Comparison of ENCODE assay signal across 24 cellular contexts in the genomic region with DNA sequence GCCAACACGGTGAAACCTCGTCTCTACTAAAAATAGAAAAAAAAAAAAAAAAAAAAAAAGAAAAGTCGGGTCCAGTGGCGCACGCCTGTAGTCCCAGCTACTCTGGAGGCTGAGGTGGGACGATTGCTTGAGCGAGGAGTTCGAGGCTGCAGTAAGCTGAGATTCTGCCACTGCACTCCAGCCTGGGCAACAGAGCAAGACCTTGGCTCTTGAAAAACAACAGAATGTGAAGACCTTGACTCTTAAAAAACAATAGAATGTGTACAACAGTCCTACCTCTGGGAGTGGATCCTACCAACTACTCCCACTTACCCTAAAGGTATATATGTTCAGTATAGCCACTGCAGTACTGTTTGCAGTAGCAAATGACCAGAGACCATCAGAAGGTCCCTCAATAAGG. TPM values are rescaled to one million over a fixed set of nuclear protein-coding genes. Genes with fewer than 3 reads are reported as not detected.
DNase-seq lines count a peak whose midpoint lies in the region; ATAC-seq lines count a peak whose summit lies in the region.
"Had no signal": no experiment of that assay in that cellular context is flagged by ENCODE, and none has a peak within 500 bp of the region (broad histone marks: within the 10 kb centered on the region; RNA-seq: fewer than 3 reads in every experiment).

No MANE protein-coding gene starts in this region.

- H3K27me3 ChIP-seq in mesendoderm (ENCODE audit: insufficient read depth, low read length, poor library complexity): no peaks in the 10 kb centered on the region
- H3K27me3 ChIP-seq: BE2C; BLaER1 treated with 17β-estradiol and CSF1 and Interleukin-3, amounts not matched to agents 10 nM and 100 nM had no signal

- no peaks in the 10 kb centered on the region for H3K9me3 Mint-ChIP-seq in activated CD4-positive, alpha-beta T cell treated with anti-CD3 and anti-CD28 coated beads, Interleukin-2, amount 10 ng/mL, durations not matched to agents 7 days and 5 days
- H3K9me3 Mint-ChIP-seq in activated naive CD8-positive, alpha-beta T cell (ENCODE audit: low read depth): no peaks in the 10 kb centered on the region
- no peaks in the 10 kb centered on the region for H3K9me3 Mint-ChIP-seq in activated naive CD8-positive, alpha-beta T cell treated with anti-CD3 and anti-CD28 coated beads for 36 hours
- H3K9me3 Mint-ChIP-seq: CD14-positive monocyte; CD4-positive, alpha-beta T cell; CD8-positive, alpha-beta memory T cell; GM23338; H9 had no signal

- no peak overlapping the region for H3K4me3 Mint-ChIP-seq in activated CD4-positive, alpha-beta T cell treated with anti-CD3 and anti-CD28 coated beads, Interleukin-2, amount 10 ng/mL, durations not matched to agents 7 days and 5 days
- H3K4me3 Mint-ChIP-seq in activated naive CD8-positive, alpha-beta T cell: no peak overlapping the region
- H3K4me3 Mint-ChIP-seq in activated naive CD8-positive, alpha-beta T cell treated with anti-CD3 and anti-CD28 coated beads for 36 hours: no peak overlapping the region
- no peak overlapping the region for H3K4me3 Mint-ChIP-seq in T-helper 17 cell
- H3K4me3 Mint-ChIP-seq: CD14-positive monocyte; CD4-positive, alpha-beta T cell; CD8-positive, alpha-beta memory T cell; GM23338; H9 had no signal

- H3K36me3 Mint-ChIP-seq in activated CD4-positive, alpha-beta T cell treated with anti-CD3 and anti-CD28 coated beads, Interleukin-2, amount 10 ng/mL, durations not matched to agents 7 days and 5 days (ENCODE audit: low read depth): peaks cover 12% of the 10 kb centered on the region
- peaks cover 9% of the 10 kb centered on the region for H3K36me3 Mint-ChIP-seq in activated naive CD8-positive, alpha-beta T cell
- H3K36me3 Mint-ChIP-seq in activated naive CD8-positive, alpha-beta T cell treated with anti-CD3 and anti-CD28 coated beads for 36 hours: peaks cover 38% of the 10 kb centered on the region
- H3K36me3 Mint-ChIP-seq in T-helper 17 cell (ENCODE audit: low read depth): no peaks in the 10 kb centered on the region

- H2BK120ac ChIP-seq in mesendoderm (ENCODE audit: low read depth, low read length): no peak overlapping the region

- no peaks in the 10 kb centered on the region for H3K4me1 ChIP-seq in mesendoderm (ENCODE audit: control insufficient read depth, low read depth, low read length)

- H3K27ac Mint-ChIP-seq in activated CD4-positive, alpha-beta T cell treated with anti-CD3 and anti-CD28 coated beads, Interleukin-2, amount 10 ng/mL, durations not matched to agents 7 days and 5 days: peak overlapping the region; percentile 13
- H3K27ac Mint-ChIP-seq in activated naive CD8-positive, alpha-beta T cell: peak overlapping the region; percentile 12
- H3K27ac Mint-ChIP-seq in activated naive CD8-positive, alpha-beta T cell treated with anti-CD3 and anti-CD28 coated beads for 36 hours: no peak overlapping the region
- H3K27ac Mint-ChIP-seq in T-helper 17 cell: peak overlapping the region; percentile 37
- H3K27ac Mint-ChIP-seq: CD4-positive, alpha-beta T cell; GM23338; H9 had no signal

- no peak overlapping the region for H2BK15ac ChIP-seq in mesendoderm (replicated peaks; ENCODE audit: low read depth)

- H4K5ac ChIP-seq in mesendoderm (ENCODE audit: low read length): no peak overlapping the region

- no peak overlapping the region for H3K56ac ChIP-seq in mesendoderm (ENCODE audit: low read length)

- DNase-seq in activated CD4-positive, alpha-beta T cell treated with anti-CD3 and anti-CD28 coated beads, Interleukin-2, amount 10 ng/mL, durations not matched to agents 7 days and 5 days: no peak
- DNase-seq in activated CD4-positive, alpha-beta T cell treated with anti-CD3 and anti-CD28 coated beads for 48 hours: no peak
- no peak for DNase-seq in activated naive CD8-positive, alpha-beta T cell treated with anti-CD3 and anti-CD28 coated beads for 36 hours
- DNase-seq in T-helper 17 cell (no peak), mesendoderm (no peak)
- DNase-seq: 8988T; ACHN; AML-193; BE2C; CD4-positive, alpha-beta T cell; CD8-positive, alpha-beta memory T cell; DMS 273 treated with DMSO at 0.1 percent for 48 hours; DMS79; EL; GDM1; H9 had no signal

- no peak overlapping the region for H2BK5ac ChIP-seq in mesendoderm (ENCODE audit: low read length)

- ATAC-seq in T-helper 17 cell (no peak), GM18907 (IDR thresholded peaks at IDR 0.05; ENCODE audit: unreplicated experiment) (no peak)
- ATAC-seq: A549, GM12878, GM23338, HCT116 had no signal

- H3K23ac ChIP-seq in mesendoderm (ENCODE audit: low read length): no peak overlapping the region

- no peak overlapping the region for H3K18ac ChIP-seq in mesendoderm (ENCODE audit: low read length)

- no peaks in the 10 kb centered on the region for H3K36me3 ChIP-seq in mesendoderm (ENCODE audit: control insufficient read depth, insufficient read depth, low read length)
- H3K36me3 ChIP-seq: BE2C had no signal

- H3K27me3 Mint-ChIP-seq in activated CD4-positive, alpha-beta T cell treated with anti-CD3 and anti-CD28 coated beads, Interleukin-2, amount 10 ng/mL, durations not matched to agents 7 days and 5 days: no peaks in the 10 kb centered on the region
- H3K27me3 Mint-ChIP-seq in activated naive CD8-positive, alpha-beta T cell: no peaks in the 10 kb centered on the region
- H3K27me3 Mint-ChIP-seq in activated naive CD8-positive, alpha-beta T cell treated with anti-CD3 and anti-CD28 coated beads for 36 hours: no peaks in the 10 kb centered on the region
- no peaks in the 10 kb centered on the region for H3K27me3 Mint-ChIP-seq in T-helper 17 cell
- H3K27me3 Mint-ChIP-seq: CD4-positive, alpha-beta T cell; CD8-positive, alpha-beta memory T cell had no signal

- no peak overlapping the region for H3K9ac ChIP-seq in mesendoderm (ENCODE audit: low read length)
- H3K9ac ChIP-seq: BLaER1 treated with 17β-estradiol and CSF1 and Interleukin-3, amounts not matched to agents 10 nM and 100 nM had no signal

- POLR2A ChIA-PET in activated CD4-positive, alpha-beta T cell treated with anti-CD3 and anti-CD28 coated beads, Interleukin-2, amount 10 ng/mL, durations not matched to agents 7 days and 5 days (lab: Charles Lee): no interaction called here

- no peaks in the 10 kb centered on the region for H3K9me3 ChIP-seq in T-helper 17 cell (ENCODE audit: control insufficient read depth, low read length, poor library complexity, severe bottlenecking)
- H3K9me3 ChIP-seq: A549, BE2C had no signal

- H4K8ac ChIP-seq in mesendoderm (ENCODE audit: low read depth, low read length): peak overlapping the region; percentile 28

- no peak overlapping the region for H3K4me2 ChIP-seq in mesendoderm (ENCODE audit: low read length)
- H3K4me2 ChIP-seq: A549; BLaER1 treated with 17β-estradiol and CSF1 and Interleukin-3, amounts not matched to agents 10 nM and 100 nM; GM23338 had no signal

- no peaks in the 10 kb centered on the region for H3K79me2 ChIP-seq in mesendoderm (ENCODE audit: control insufficient read depth, insufficient read depth, low read length)

- CTCF ChIA-PET in activated CD4-positive, alpha-beta T cell treated with anti-CD3 and anti-CD28 coated beads, Interleukin-2, amount 10 ng/mL, durations not matched to agents 7 days and 5 days (lab: Charles Lee): interaction anchor here (0.6 to 0.9 kb wide), 3 partner anchors 9 to 506 kb away, joined by 3 to 6 read pairs (median 3); no protein-coding TSS in a partner anchor

- no peak overlapping the region for H3K4ac ChIP-seq in mesendoderm (ENCODE audit: low read depth, low read length)

- no peak overlapping the region for H2AK5ac ChIP-seq in mesendoderm (ENCODE audit: low read length)

- no CpG with 5 or more reads among the region's 8 CpGs for WGBS in mesendoderm (ENCODE audit: extremely low coverage, insufficient coverage, low lambda C conversion rate)

- peaks cover 6% of the 10 kb centered on the region for H3K4me1 Mint-ChIP-seq in activated CD4-positive, alpha-beta T cell treated with anti-CD3 and anti-CD28 coated beads, Interleukin-2, amount 10 ng/mL, durations not matched to agents 7 days and 5 days
- peaks cover 30% of the 10 kb centered on the region for H3K4me1 Mint-ChIP-seq in activated naive CD8-positive, alpha-beta T cell (ENCODE audit: low read depth)
- peaks cover 37% of the 10 kb centered on the region for H3K4me1 Mint-ChIP-seq in activated naive CD8-positive, alpha-beta T cell treated with anti-CD3 and anti-CD28 coated beads for 36 hours
- peaks cover 20% of the 10 kb centered on the region for H3K4me1 Mint-ChIP-seq in T-helper 17 cell
- H3K4me1 Mint-ChIP-seq: GM23338 had no signal

- H3K27ac ChIP-seq in mesendoderm (ENCODE audit: low read depth, low read length): no peak overlapping the region
- H3K27ac ChIP-seq: A549; BLaER1 treated with 17β-estradiol and CSF1 and Interleukin-3, amounts not matched to agents 10 nM and 100 nM had no signal

- H3K79me1 ChIP-seq in mesendoderm (ENCODE audit: low read length): no peaks in the 10 kb centered on the region

- no peak overlapping the region for H3K4me3 ChIP-seq in mesendoderm (ENCODE audit: low read length)
- H3K4me3 ChIP-seq: A549; BLaER1 treated with 17β-estradiol and CSF1 and Interleukin-3, amounts not matched to agents 10 nM and 100 nM; GM12878; GM23338 had no signal

RNA-seq across cellular contexts. Expression of gene KIF3B, which starts 15.1 kb away (rescaled TPM):
- total RNA-seq in activated CD4-positive, alpha-beta T cell treated with anti-CD3 and anti-CD28 coated beads, Interleukin-2, amount 10 ng/mL, durations not matched to agents 7 days and 5 days: 10 to 100 TPM; 16.1 to 16.9 TPM
- 10 to 100 TPM; 36.2 to 36.5 TPM for total RNA-seq in activated naive CD8-positive, alpha-beta T cell treated with anti-CD3 and anti-CD28 coated beads for 36 hours
- 10 to 100 TPM; 13.4 to 14.4 TPM for total RNA-seq in T-helper 17 cell
- 17.6 TPM for polyA plus RNA-seq in mesendoderm (2013, experiment 1 of 2)
- polyA plus RNA-seq in mesendoderm (2013, experiment 2 of 2): 17.3 TPM
